8 cellular contexts compared by ENCODE assay signal in genomic region chr15:92884459-92884812, GRCh38. TPM values are rescaled to one million over a fixed set of nuclear protein-coding genes. Genes with fewer than 3 reads are reported as not detected.
A peak's percentile ranks its signal among the peaks of the same experiment; 100 is the strongest.
DNase-seq lines count a peak whose midpoint lies in the region; ATAC-seq and TF ChIP-seq lines count a peak whose summit lies in the region.

No MANE protein-coding gene starts in this region.

- no peak for ATAC-seq in GM18907 (IDR thresholded peaks at IDR 0.05; ENCODE audit: unreplicated experiment)

- no peak for TF ChIP-seq CTCF in endodermal cell (conservative IDR thresholded peaks at IDR 0.05)
- TF ChIP-seq CTCF in neutrophil (IDR thresholded peaks at IDR 0.05) = no peak

- peaks cover 0 to 4% (median 0%) of the 10 kb centered on the region in 5 donors for H3K9me3 Mint-ChIP-seq in CD8-positive, alpha-beta memory T cell
- no peaks in the 10 kb centered on the region for H3K9me3 Mint-ChIP-seq in endodermal cell

- H3K9ac ChIP-seq in NT2/D1 (ENCODE audit: insufficient read length, low read depth) (peak overlapping the region; percentile 95), endodermal cell (ENCODE audit: extremely low read depth, low read length, poor library complexity, severe bottlenecking) (peak overlapping the region; percentile 100)

- peaks cover 23% of the 10 kb centered on the region for H3K36me3 ChIP-seq in CD8-positive, alpha-beta memory T cell (ENCODE audit: insufficient read depth, low read length)
- H3K36me3 ChIP-seq in NT2/D1 (ENCODE audit: insufficient read depth, insufficient read length, low read length) = peaks cover 61% of the 10 kb centered on the region
- H3K36me3 ChIP-seq in endodermal cell (ENCODE audit: control insufficient read depth, insufficient read depth, low read length) = peaks cover 55% of the 10 kb centered on the region
- peaks cover 32% of the 10 kb centered on the region for H3K36me3 ChIP-seq in neutrophil

- peaks cover 63% of the 10 kb centered on the region for H3K4me1 ChIP-seq in CD8-positive, alpha-beta memory T cell (ENCODE audit: insufficient read depth, low read length)
- H3K4me1 ChIP-seq in NT2/D1 (ENCODE audit: insufficient read depth, insufficient read length) (no peaks in the 10 kb centered on the region), endodermal cell (ENCODE audit: control insufficient read depth, insufficient read depth, low read length) (peaks cover 11% of the 10 kb centered on the region), neutrophil (ENCODE audit: control insufficient read depth in 1 of 2, insufficient read depth in 1 of 2, low read depth in 1 of 2, low read length in 1 of 2) (peaks cover 58 to 63% of the 10 kb centered on the region in 2 experiments)

- peak overlapping the region; percentile 96 for H3K27ac ChIP-seq in CD8-positive, alpha-beta memory T cell (ENCODE audit: low read depth, low read length)
- H3K27ac ChIP-seq in endodermal cell (ENCODE audit: low read depth, low read length) = peak overlapping the region; percentile 18
- H3K27ac ChIP-seq in neutrophil = peak overlapping the region; percentile 100

- no peaks in the 10 kb centered on the region for H3K27me3 ChIP-seq in CD8-positive, alpha-beta memory T cell (ENCODE audit: insufficient read depth, low read length, poor library complexity, severe bottlenecking)
- H3K27me3 ChIP-seq in NT2/D1 (ENCODE audit: insufficient read depth, insufficient read length) (no peaks in the 10 kb centered on the region), endodermal cell (ENCODE audit: control insufficient read depth, insufficient read depth, low read length, poor library complexity, severe bottlenecking) (no peaks in the 10 kb centered on the region), neutrophil (no peaks in the 10 kb centered on the region)

- peaks cover 0 to 3% of the 10 kb centered on the region in 2 donors for H3K27me3 Mint-ChIP-seq in CD8-positive, alpha-beta memory T cell
- H3K27me3 Mint-ChIP-seq in endodermal cell (ENCODE audit: insufficient read depth) = no peaks in the 10 kb centered on the region

- peaks cover 69 to 77% (median 73%) of the 10 kb centered on the region in 3 donors for H3K4me1 Mint-ChIP-seq in CD8-positive, alpha-beta memory T cell
- H3K4me1 Mint-ChIP-seq in endodermal cell = peaks cover 48% of the 10 kb centered on the region

- CTCF ChIA-PET in CD8-positive, alpha-beta memory T cell (lab: Charles Lee) = interaction anchor here (0.8 to 9.0 kb wide), 6 partner anchors 18 to 75 kb away, joined by 3 to 113 read pairs (median 4); partner anchors contain the start of gene CHD2

- WGBS in endodermal cell (ENCODE audit: insufficient coverage in 1 of 2, insufficient read length in 1 of 2), 2 experiments = 0 to 5% methylated on average over 4 to 5 of the region's 5 CpGs

- H3K36me3 Mint-ChIP-seq in CD8-positive, alpha-beta memory T cell = peaks cover 24 to 52% (median 27%) of the 10 kb centered on the region in 3 donors
- peaks cover 53% of the 10 kb centered on the region for H3K36me3 Mint-ChIP-seq in endodermal cell (ENCODE audit: low read depth)

- POLR2A ChIA-PET in CD8-positive, alpha-beta memory T cell (lab: Charles Lee) = interaction anchor here (0.9 to 10.6 kb wide), 9 partner anchors 9 to 87 kb away, joined by 4 to 455 read pairs (median 55); partner anchors contain the start of gene CHD2

- no peak for DNase-seq in CD8-positive, alpha-beta memory T cell
- DNase-seq in NT2/D1 (ENCODE audit: low read depth, low spot score) (no peak), endodermal cell (no peak), putamen (ENCODE audit: low spot score) (no peak), mucosa of gallbladder (ENCODE audit: low spot score) (no peak), mesenteric fat pad (ENCODE audit: low spot score) (no peak)

- H3K27ac Mint-ChIP-seq in CD8-positive, alpha-beta memory T cell = peak overlapping the region; percentile 91 to 99 (median 98)
- peak overlapping the region; percentile 93 for H3K27ac Mint-ChIP-seq in endodermal cell

- peak overlapping the region; percentile 79 for H3K4me3 ChIP-seq in CD8-positive, alpha-beta memory T cell (ENCODE audit: low read length)
- H3K4me3 ChIP-seq in NT2/D1 (ENCODE audit: insufficient read length, low read depth) (peak overlapping the region; percentile 65), endodermal cell (ENCODE audit: low read length) (peak overlapping the region; percentile 100), neutrophil (ENCODE audit: low read depth in 1 of 2, low read length in 1 of 2) (peak overlapping the region; percentile 88 to 89)

- H3K9me3 ChIP-seq in CD8-positive, alpha-beta memory T cell (ENCODE audit: low read length) = no peaks in the 10 kb centered on the region
- H3K9me3 ChIP-seq in NT2/D1 (ENCODE audit: insufficient read depth, low read length) (no peaks in the 10 kb centered on the region), endodermal cell (ENCODE audit: control insufficient read depth, low read length) (peaks cover 14% of the 10 kb centered on the region), neutrophil (no peaks in the 10 kb centered on the region)

- H3K4me3 Mint-ChIP-seq in CD8-positive, alpha-beta memory T cell = peak overlapping the region; percentile 93 to 99 (median 96)
- peak overlapping the region; percentile 94 for H3K4me3 Mint-ChIP-seq in endodermal cell

RNA-seq across cellular contexts. Expression of gene CHD2, which starts 15.7 kb away (rescaled TPM):
- total RNA-seq in CD8-positive, alpha-beta memory T cell = 100 to 1,000 TPM in 1 of 2 experiments, 10 to 100 TPM in 1; 99.0 to 109 TPM
- polyA plus RNA-seq in CD8-positive, alpha-beta memory T cell = 80.3 TPM
- 100 to 1,000 TPM; 116 to 127 TPM for total RNA-seq in endodermal cell
- 56.2 TPM for polyA plus RNA-seq in endodermal cell (2013, experiment 1 of 2)
- 46.7 TPM for polyA plus RNA-seq in endodermal cell (2013, experiment 2 of 2)
- 124 TPM for total RNA-seq in mucosa of gallbladder
- total RNA-seq in mesenteric fat pad = 90.9 TPM

Comparison
In these comparisons a context has a peak if more than half of its experiments do, and no peak if none do; other contexts are left out.
1. H3K27ac ChIP-seq: peak in every context shown above with its lines; median percentile 100 in neutrophil; 96 in CD8-positive, alpha-beta memory T cell; 18 in endodermal cell.